8 cellular contexts compared by ENCODE assay signal in genomic region chr4:141375855-141376254, GRCh38.
DNase-seq lines count a peak whose midpoint lies in the region; ATAC-seq and TF ChIP-seq lines count a peak whose summit lies in the region.

No MANE protein-coding gene starts in this region.

- dilution Hi-C loops in IMR-90 (cut with HindIII; ENCODE audit: low sequenced_read_pairs, unreplicated experiment), result no loop called here

- no peak overlapping the region for H3K56ac ChIP-seq in IMR-90 (ENCODE audit: extremely low read depth, insufficient read depth, low read length)

- H3K4ac ChIP-seq in IMR-90 (ENCODE audit: low read depth, low read length), result peak overlapping the region; percentile 61

- no TSS peak for BruUV-seq in IMR-90 (replicated peaks; lab: Mats Ljungman, UMichigan)

- H3K27me3 ChIP-seq in BJ (ENCODE audit: control insufficient read depth, insufficient read depth, low read length) (no peaks in the 10 kb centered on the region), IMR-90 (ENCODE audit: control insufficient read depth, insufficient read depth, low read length) (no peaks in the 10 kb centered on the region)

- H4K91ac ChIP-seq in IMR-90 (ENCODE audit: insufficient read depth, low read depth, low read length), result peak overlapping the region; percentile 75; the same call in 1 of the 2 replicates

- peaks cover 5% of the 10 kb centered on the region; the same call in 1 of the 2 replicates for H3K9me1 ChIP-seq in IMR-90 (ENCODE audit: insufficient read depth, low read length)

- H3K79me1 ChIP-seq in IMR-90 (ENCODE audit: low read depth in 1 of 2, low read length in 2 of 2), result no peaks in the 10 kb centered on the region

- intact Hi-C loops in IMR-90 (cut with micrococcal nuclease) (loop anchor here (2.0 kb wide), 1 partner anchor 261 kb away; the partner anchor contains the start of gene IL15), sciatic nerve (cut with DNase I) (no loop called here)

- peak overlapping the region; percentile 59; the same call in 1 of the 3 replicates for H2BK15ac ChIP-seq in IMR-90 (ENCODE audit: low read depth, low read length)

- peak overlapping the region; percentile 59; the same call in 1 of the 2 replicates for H4K5ac ChIP-seq in IMR-90 (ENCODE audit: low read depth, low read length)

- no peak overlapping the region for H3K4me3 Mint-ChIP-seq in activated T-helper 17 cell treated with anti-CD3 and anti-CD28 coated beads, Interleukin-2, amount 50 U/mL, for 72 hours
- no peak overlapping the region for H3K4me3 Mint-ChIP-seq in immature natural killer cell

- WGBS in IMR-90 (ENCODE audit: extremely low coverage in 2 of 2, insufficient read length in 1 of 2), 2 experiments, result no CpG with 5 or more reads among the region's 2 CpGs

- H2AK5ac ChIP-seq in IMR-90 (ENCODE audit: low read depth, low read length), result peak overlapping the region; percentile 88

- peak overlapping the region; percentile 18 to 70 for H4K8ac ChIP-seq in IMR-90 (ENCODE audit: low read depth in 2 of 2, low read length in 2 of 2)

- peaks cover 4% of the 10 kb centered on the region for H3K9me3 Mint-ChIP-seq in activated T-helper 17 cell treated with anti-CD3 and anti-CD28 coated beads, Interleukin-2, amount 50 U/mL, for 72 hours
- peaks cover 4 to 18% (median 6%) of the 10 kb centered on the region in 6 donors for H3K9me3 Mint-ChIP-seq in immature natural killer cell

- H3K18ac ChIP-seq in IMR-90 (ENCODE audit: low read depth, low read length), result peak overlapping the region; percentile 42

- H2BK5ac ChIP-seq in IMR-90 (ENCODE audit: low read depth, low read length, poor library complexity, severe bottlenecking), result peak overlapping the region; percentile 43

- peak overlapping the region; percentile 78 for H2BK120ac ChIP-seq in IMR-90 (ENCODE audit: low read depth, low read length)

- H3K27ac ChIP-seq in IMR-90 (ENCODE audit: insufficient read depth, low read length), result no peak overlapping the region

- peak overlapping the region; percentile 70 for H2AK9ac ChIP-seq in IMR-90 (replicated peaks; ENCODE audit: low read depth, low read length, poor library complexity)

- no peak overlapping the region for H3K23ac ChIP-seq in IMR-90 (ENCODE audit: low read depth, low read length)

- H3K36me3 ChIP-seq in BJ (ENCODE audit: control insufficient read depth, insufficient read depth, low read length) (no peaks in the 10 kb centered on the region), IMR-90 (ENCODE audit: control insufficient read depth, insufficient read depth, low read length) (no peaks in the 10 kb centered on the region)

- H3K36me3 Mint-ChIP-seq in activated T-helper 17 cell treated with anti-CD3 and anti-CD28 coated beads, Interleukin-2, amount 50 U/mL, for 72 hours (ENCODE audit: low read depth), result no peaks in the 10 kb centered on the region
- H3K36me3 Mint-ChIP-seq in immature natural killer cell, result no peaks in the 10 kb centered on the region

- POLR2A ChIA-PET in BJ (lab: Charles Lee), result no interaction called here
- POLR2A ChIA-PET in IMR-90 (lab: Charles Lee; ENCODE audit: unreplicated experiment), result no interaction called here

- no peak overlapping the region for H3K4me2 ChIP-seq in IMR-90 (ENCODE audit: low read depth, low read length)

- CTCF ChIA-PET in BJ (lab: Yijun Ruan, JAX) (interaction anchor here (0.7 to 1.7 kb wide), 13 partner anchors 9 to 523 kb away, joined by 3 to 10 read pairs (median 4); no protein-coding TSS in a partner anchor), IMR-90 (lab: Yijun Ruan, JAX) (interaction anchor here (0.6 to 1.4 kb wide), 4 partner anchors 49 to 411 kb away, joined by 3 read pairs; no protein-coding TSS in a partner anchor)

- peak; percentile 93 for TF ChIP-seq RAD21 in IMR-90 (IDR thresholded peaks at IDR 0.05; ENCODE audit: low read length)

- no peaks in the 10 kb centered on the region for H4K20me1 ChIP-seq in IMR-90 (ENCODE audit: insufficient read depth, low read length)

- peaks cover 4% of the 10 kb centered on the region for H3K4me1 ChIP-seq in IMR-90 (ENCODE audit: control insufficient read depth, insufficient read depth, low read length)

- peak; percentile 55 for DNase-seq in BJ (ENCODE audit: low read depth)
- DNase-seq in IMR-90, result peak; percentile 93
- DNase-seq in amniotic epithelial cell (ENCODE audit: low read depth), result peak; percentile 94
- peak; percentile 90 for DNase-seq in islet precursor cell
- no peak for DNase-seq in immature natural killer cell
- DNase-seq in UCSD-AML1 (lab: John Stamatoyannopoulos, UW; ENCODE audit: unreplicated experiment), result no peak
- DNase-seq in sciatic nerve (ENCODE audit: low spot score), result no peak

- H3K9ac ChIP-seq in IMR-90 (ENCODE audit: low read depth, low read length), result no peak overlapping the region

- no peak for TF ChIP-seq POLR2A in IMR-90 (IDR thresholded peaks at IDR 0.05; ENCODE audit: low read depth, low read length)

- peak overlapping the region; percentile 65; the same call in 1 of the 2 replicates for H2BK20ac ChIP-seq in IMR-90 (ENCODE audit: low read depth, low read length)

- TF ChIP-seq CTCF in BJ (IDR thresholded peaks at IDR 0.05; ENCODE audit: insufficient read depth, low read depth, low read length) (peak; percentile 78), IMR-90 (conservative IDR thresholded peaks at IDR 0.05; ENCODE audit: low read depth, low read length) (peak; percentile 79)

- no peak overlapping the region for H3K27ac Mint-ChIP-seq in activated T-helper 17 cell treated with anti-CD3 and anti-CD28 coated beads, Interleukin-2, amount 50 U/mL, for 72 hours
- H3K27ac Mint-ChIP-seq in immature natural killer cell, result no peak overlapping the region

- peak overlapping the region; percentile 81 for H2AFZ ChIP-seq in IMR-90 (replicated peaks; ENCODE audit: low read length, poor library complexity)

- in situ Hi-C loops in IMR-90 (cut with MboI; ENCODE audit: low sequenced_read_pairs), result no loop called here

- no peaks in the 10 kb centered on the region for H3K4me1 Mint-ChIP-seq in activated T-helper 17 cell treated with anti-CD3 and anti-CD28 coated beads, Interleukin-2, amount 50 U/mL, for 72 hours
- no peaks in the 10 kb centered on the region for H3K4me1 Mint-ChIP-seq in immature natural killer cell

- peak overlapping the region; percentile 42; the same call in 1 of the 2 replicates for H3K14ac ChIP-seq in IMR-90 (replicated peaks; ENCODE audit: low read depth, low read length)

- H3K4me3 ChIP-seq in BJ (ENCODE audit: low read depth, low read length) (no peak overlapping the region), IMR-90 (ENCODE audit: insufficient read depth, low read depth, low read length) (no peak overlapping the region)

- peak; percentile 99 for ATAC-seq in IMR-90 (ENCODE audit: low read depth)
- no peak for ATAC-seq in activated T-helper 17 cell treated with anti-CD3 and anti-CD28 coated beads, Interleukin-2, amount 50 U/mL, for 72 hours (replicated peaks)
- ATAC-seq in sciatic nerve, result no peak

- peaks cover 22% of the 10 kb centered on the region for H3K27me3 Mint-ChIP-seq in activated T-helper 17 cell treated with anti-CD3 and anti-CD28 coated beads, Interleukin-2, amount 50 U/mL, for 72 hours
- peaks cover 0 to 5% (median 2%) of the 10 kb centered on the region in 3 donors for H3K27me3 Mint-ChIP-seq in immature natural killer cell (ENCODE audit: low read depth in 3 of 3)

- H3K9me3 ChIP-seq in IMR-90 (ENCODE audit: control insufficient read depth, insufficient read depth, low read length), result no peaks in the 10 kb centered on the region

TF ChIP-seq in IMR-90, 13 proteins besides CTCF, POLR2A, EP300 and RAD21:
- TF ChIP-seq MXI1 (IDR thresholded peaks at IDR 0.05; ENCODE audit: borderline replicate concordance, low read depth, low read length) (no peak), BHLHE40 (IDR thresholded peaks at IDR 0.05; ENCODE audit: low read depth, low read length) (peak; percentile 55; the same call in 1 of the 2 replicates), ELK1 (IDR thresholded peaks at IDR 0.05; ENCODE audit: borderline replicate concordance, low read depth, low read length) (no peak), FOS (IDR thresholded peaks at IDR 0.05; ENCODE audit: low read depth, low read length) (peak; percentile 84), MAZ (IDR thresholded peaks at IDR 0.05; ENCODE audit: borderline replicate concordance, low read depth, low read length) (peak; percentile 100), MAFK (IDR thresholded peaks at IDR 0.05; ENCODE audit: low read depth, low read length) (0 out of 2 replicates have a peak, but pooled peaks have one; percentile 1), RCOR1 (IDR thresholded peaks at IDR 0.05; ENCODE audit: insufficient replicate concordance, low read length) (no peak), SMC3 (IDR thresholded peaks at IDR 0.05; ENCODE audit: low read depth, low read length) (peak; percentile 74), CEBPB (IDR thresholded peaks at IDR 0.05; ENCODE audit: low read depth, low read length) (peak; percentile 39; the same call in 1 of the 2 replicates), USF2 (IDR thresholded peaks at IDR 0.05; ENCODE audit: low read depth, low read length) (no peak), RFX5 (IDR thresholded peaks at IDR 0.05; ENCODE audit: low read depth, low read length) (no peak), CHD1 (IDR thresholded peaks at IDR 0.05; ENCODE audit: low read depth, low read length) (no peak), NFE2L2 (IDR thresholded peaks at IDR 0.05; ENCODE audit: low read depth, low read length) (no peak)

Comparison
In these comparisons a context has a peak if more than half of its experiments do, and no peak if none do; other contexts are left out.
1. DNase-seq: peak in BJ (single experiment), IMR-90 (single experiment), amniotic epithelial cell (single experiment) and islet precursor cell (single experiment); none in immature natural killer cell (0 of 3), UCSD-AML1 (single experiment) and sciatic nerve (single experiment).